19 cellular contexts compared by ENCODE assay signal in genomic region chr4:34309356-34309900, GRCh38.
"Had no signal": no experiment of that assay in that cellular context is flagged by ENCODE, and none has a peak within 500 bp of the region (broad histone marks: within the 10 kb centered on the region; RNA-seq: fewer than 3 reads in every experiment).

No MANE protein-coding gene starts in this region.

- H3K27me3 ChIP-seq: esophagus squamous epithelium, foreskin keratinocyte, neural progenitor cell, ovary, suprapubic skin, thyroid gland had no signal

- H3K4me2 ChIP-seq: neural progenitor cell had no signal

- DNase-seq: effector memory CD8-positive, alpha-beta T cell; esophagus squamous epithelium; foreskin keratinocyte; left colon; left ventricle myocardium superior; mesenchymal stem cell; midbrain; nucleus accumbens; ovary; right cardiac atrium; stimulated activated CD4-positive, alpha-beta T cell treated with anti-CD3 and anti-CD28 coated beads, Interleukin-4, amount 100 ng/mL, for 1 hour; stimulated activated CD8-positive, alpha-beta memory T cell treated with anti-CD3 and anti-CD28 coated beads, Interleukin-4, amount 100 ng/mL, for 48 hours; stimulated activated naive CD8-positive, alpha-beta T cell treated with anti-CD3 and anti-CD28 coated beads, Interleukin-15, Interleukin-2, amounts not matched to agents 100 U/mL and 50 U/mL, for 24 hours; thyroid gland had no signal

- H3K4me3 ChIP-seq: esophagus squamous epithelium, lung, neural progenitor cell, ovary, suprapubic skin, thyroid gland had no signal

- H3K36me3 ChIP-seq: esophagus squamous epithelium, neural progenitor cell, ovary, suprapubic skin, thyroid gland had no signal

- H3K9me3 ChIP-seq: esophagus squamous epithelium, ovary, suprapubic skin, thyroid gland had no signal

- H3K27ac ChIP-seq: esophagus squamous epithelium, foreskin keratinocyte, neural progenitor cell, ovary, suprapubic skin, thyroid gland had no signal

- H3K4me1 ChIP-seq: esophagus squamous epithelium, foreskin keratinocyte, neural progenitor cell, suprapubic skin had no signal

- H2AFZ ChIP-seq: neural progenitor cell had no signal

- ATAC-seq: effector memory CD8-positive, alpha-beta T cell; foreskin keratinocyte; left colon; left ventricle myocardium superior; natural killer cell treated with Interleukin-12 subunit alpha and Interleukin-12 subunit beta and Interleukin-15 and Interleukin-18, amount 100 ng/mL, for 72 hours; right cardiac atrium; stimulated activated effector memory CD8-positive, alpha-beta T cell treated with anti-CD3 and anti-CD28 coated beads, Interleukin-12 subunit alpha, Interleukin-12 subunit beta, amount 100 ng/mL, for 72 hours; stimulated activated naive CD8-positive, alpha-beta T cell treated with anti-CD3 and anti-CD28 coated beads, Interleukin-15, Interleukin-2, amounts not matched to agents 100 U/mL and 50 U/mL, for 24 hours had no signal

- H3K9ac ChIP-seq: neural progenitor cell had no signal
